In the genomic region with DNA sequence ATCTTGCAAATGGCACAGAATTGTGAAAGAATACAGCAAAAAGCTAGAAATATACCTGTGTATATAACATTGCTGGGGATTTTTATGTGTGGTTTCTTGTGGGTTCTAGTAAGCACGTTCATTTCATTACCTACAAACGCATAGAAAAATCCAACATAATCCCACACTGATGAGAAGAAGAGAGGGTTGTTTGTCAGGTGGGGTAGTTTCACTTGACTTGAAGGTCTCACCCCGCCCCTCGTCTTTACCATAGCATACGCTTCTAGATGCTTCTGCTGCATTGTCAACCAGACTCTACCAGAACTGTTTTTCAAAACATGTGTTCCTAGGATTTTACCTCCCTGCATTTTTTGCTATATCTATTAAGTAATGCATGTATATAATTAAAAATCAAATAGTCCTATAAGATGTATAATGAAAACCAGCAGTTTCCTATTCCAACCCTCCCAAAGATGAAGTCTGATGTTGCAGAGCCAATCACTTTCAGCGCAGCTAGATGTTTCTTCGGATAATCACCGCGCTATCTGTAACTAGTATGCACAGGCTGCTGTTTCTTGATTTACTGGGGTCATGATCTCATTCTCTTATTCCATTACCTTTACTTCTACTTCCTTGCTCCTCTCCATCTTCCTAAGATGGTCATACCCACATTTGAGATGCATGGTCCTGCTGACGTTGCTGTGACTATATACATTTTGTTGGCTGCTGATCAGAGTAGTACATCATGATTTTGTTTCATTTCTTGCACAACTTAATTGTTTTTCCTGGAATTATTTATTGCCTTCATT, we compare ENCODE assay signal across 11 cellular contexts.
DNase-seq lines count a peak whose midpoint lies in the region; ATAC-seq and TF ChIP-seq lines count a peak whose summit lies in the region.
"Had no signal": no experiment of that assay in that cellular context is flagged by ENCODE, and none has a peak within 500 bp of the region (broad histone marks: within the 10 kb centered on the region; RNA-seq: fewer than 3 reads in every experiment).

No MANE protein-coding gene starts in this region.

- H3K27me3 Mint-ChIP-seq in activated CD4-positive, alpha-beta T cell treated with anti-CD3 and anti-CD28 coated beads for 36 hours: no peaks in the 10 kb centered on the region

- H3K27ac Mint-ChIP-seq in activated CD4-positive, alpha-beta T cell treated with anti-CD3 and anti-CD28 coated beads for 36 hours: peak overlapping the region; percentile 96
- peak overlapping the region; percentile 73 to 95 for H3K27ac Mint-ChIP-seq in activated naive CD4-positive, alpha-beta T cell treated with anti-CD3 and anti-CD28 coated beads, Interleukin-2, amount 50 U/mL, for 72 hours

- no peaks in the 10 kb centered on the region for H3K9me3 Mint-ChIP-seq in activated CD4-positive, alpha-beta T cell treated with anti-CD3 and anti-CD28 coated beads for 36 hours (ENCODE audit: low read depth)
- H3K9me3 Mint-ChIP-seq in activated naive CD4-positive, alpha-beta T cell treated with anti-CD3 and anti-CD28 coated beads, Interleukin-2, amount 50 U/mL, for 72 hours: peaks cover 0 to 7% of the 10 kb centered on the region in 2 donors

- H3K4me3 ChIP-seq in stomach: no peak overlapping the region
- H3K4me3 ChIP-seq: suprapubic skin had no signal

- peak overlapping the region; percentile 78 for H3K4me3 Mint-ChIP-seq in activated CD4-positive, alpha-beta T cell treated with anti-CD3 and anti-CD28 coated beads for 36 hours

- WGBS in stomach, 5 donors: 81 to 90% (median 85%) methylated on average over 10 of the region's 10 CpGs

- no peaks in the 10 kb centered on the region for H3K36me3 ChIP-seq in stomach
- H3K36me3 ChIP-seq: suprapubic skin had no signal

- peak overlapping the region in 1 of 5 donors; percentile 56 for H3K27ac ChIP-seq in stomach
- H3K27ac ChIP-seq: suprapubic skin had no signal

- peak; percentile 62 for DNase-seq in activated CD4-positive, alpha-beta T cell treated with anti-CD3 and anti-CD28 coated beads for 36 hours
- DNase-seq in activated CD4-positive, alpha-beta T cell treated with anti-CD3 and anti-CD28 coated beads for 4 hours: no peak
- DNase-seq in activated naive CD4-positive, alpha-beta T cell treated with anti-CD3 and anti-CD28 coated beads, Interleukin-2, amount 50 U/mL, for 72 hours (ENCODE audit: low spot score in 2 of 2): peak in 1 of 2 donors; percentile 27
- DNase-seq in stimulated activated CD8-positive, alpha-beta memory T cell treated with anti-CD3 and anti-CD28 coated beads, Interleukin-4, amount 100 ng/mL, for 48 hours: peak; percentile 44
- DNase-seq in mesenteric fat pad (ENCODE audit: low spot score) (no peak), islet precursor cell (no peak), stomach (no peak)
- DNase-seq: effector CD4-positive, alpha-beta T cell; NCI-H2171 had no signal

- TF ChIP-seq EP300 in stomach (IDR thresholded peaks at IDR 0.05): no peak

- POLR2A ChIA-PET in activated CD4-positive, alpha-beta T cell treated with anti-CD3 and anti-CD28 coated beads for 36 hours (lab: Charles Lee): interaction anchor here (0.6 to 1.4 kb wide), 5 partner anchors 12 to 477 kb away, joined by 3 to 4 read pairs (median 4); no protein-coding TSS in a partner anchor

- H3K4me1 ChIP-seq in stomach: peaks cover 0 to 25% (median 12%) of the 10 kb centered on the region in 4 donors
- H3K4me1 ChIP-seq: suprapubic skin had no signal

- intact Hi-C loops in activated CD4-positive, alpha-beta T cell treated with anti-CD3 and anti-CD28 coated beads for 36 hours (cut with DNase I, micrococcal nuclease): loop anchor here (1.0 to 5.0 kb wide), 8 partner anchors 31 to 474 kb away; no protein-coding TSS in a partner anchor
- intact Hi-C loops in stomach (cut with DNase I; ENCODE audit: low total_unique reads): no loop called here

- TF ChIP-seq CTCF in stomach (IDR thresholded peaks at IDR 0.05): no peak

- ATAC-seq in activated CD4-positive, alpha-beta T cell treated with anti-CD3 and anti-CD28 coated beads for 36 hours: peak; percentile 43
- peak; percentile 34 for ATAC-seq in HG03378 (IDR thresholded peaks at IDR 0.05; ENCODE audit: unreplicated experiment)
- peak; percentile 16 to 67 for ATAC-seq in activated naive CD4-positive, alpha-beta T cell treated with anti-CD3 and anti-CD28 coated beads, Interleukin-2, amount 50 U/mL, for 72 hours

- no peaks in the 10 kb centered on the region for H3K36me3 Mint-ChIP-seq in activated CD4-positive, alpha-beta T cell treated with anti-CD3 and anti-CD28 coated beads for 36 hours (ENCODE audit: low read depth)
- H3K36me3 Mint-ChIP-seq in activated naive CD4-positive, alpha-beta T cell treated with anti-CD3 and anti-CD28 coated beads, Interleukin-2, amount 50 U/mL, for 72 hours: peaks cover 0 to 37% of the 10 kb centered on the region in 2 donors

- H3K9me3 ChIP-seq in stomach: no peaks in the 10 kb centered on the region
- H3K9me3 ChIP-seq: suprapubic skin had no signal

- no peak for TF ChIP-seq POLR2A in stomach (IDR thresholded peaks at IDR 0.05)

- H3K27me3 ChIP-seq in stomach: no peaks in the 10 kb centered on the region
- H3K27me3 ChIP-seq: suprapubic skin had no signal

- H3K4me1 Mint-ChIP-seq in activated CD4-positive, alpha-beta T cell treated with anti-CD3 and anti-CD28 coated beads for 36 hours: peaks cover 77% of the 10 kb centered on the region

- CTCF ChIA-PET in activated CD4-positive, alpha-beta T cell treated with anti-CD3 and anti-CD28 coated beads for 36 hours (lab: Charles Lee): interaction anchor here (0.6 to 10.1 kb wide), 22 partner anchors 12 to 513 kb away, joined by 3 to 118 read pairs (median 4); no protein-coding TSS in a partner anchor

Comparison
In these comparisons a context has a peak if more than half of its experiments do, and no peak if none do; other contexts are left out.
1. DNase-seq: peak in activated CD4-positive, alpha-beta T cell treated with anti-CD3 and anti-CD28 coated beads for 36 hours (single experiment) and stimulated activated CD8-positive, alpha-beta memory T cell treated with anti-CD3 and anti-CD28 coated beads, Interleukin-4, amount 100 ng/mL, for 48 hours (single experiment); none in activated CD4-positive, alpha-beta T cell treated with anti-CD3 and anti-CD28 coated beads for 4 hours (0 of 2), mesenteric fat pad (single experiment), islet precursor cell (single experiment) and stomach (single experiment).
2. Peak in every context shown above with its lines, with median percentiles within 50 percentile points of each other: ATAC-seq.